Comparison of ENCODE assay signal across 15 cellular contexts in genomic region chr4:128871948-128872347, GRCh38.
DNase-seq lines count a peak whose midpoint lies in the region; ATAC-seq and TF ChIP-seq lines count a peak whose summit lies in the region.
"Had no signal": no experiment of that assay in that cellular context is flagged by ENCODE, and none has a peak within 500 bp of the region (broad histone marks: within the 10 kb centered on the region; RNA-seq: fewer than 3 reads in every experiment).

No MANE protein-coding gene starts in this region.

- in situ Hi-C loops in astrocyte of the spinal cord (cut with HindIII; ENCODE audit: low sequenced_read_pairs), result no loop called here

- H4K91ac ChIP-seq in mesenchymal stem cell (ENCODE audit: low read length), result peak overlapping the region; percentile 62

- H3K4me2 ChIP-seq in mesenchymal stem cell (ENCODE audit: low read length, poor library complexity, severe bottlenecking), result no peak overlapping the region
- H3K4me2 ChIP-seq: BLaER1 had no signal

- H2BK12ac ChIP-seq in mesenchymal stem cell (ENCODE audit: low read length in 2 of 2), result no peak overlapping the region

- H2BK15ac ChIP-seq in mesenchymal stem cell (ENCODE audit: low read depth, poor library complexity, severe bottlenecking), result no peak overlapping the region

- H2AK5ac ChIP-seq in mesenchymal stem cell (ENCODE audit: low read length, severe bottlenecking), result no peak overlapping the region

- WGBS in mesenchymal stem cell, result 34% methylated on average over 7 of the region's 9 CpGs

- no peak overlapping the region for H3K4me3 ChIP-seq in AG04450 (ENCODE audit: low read depth, low read length)
- no peak overlapping the region for H3K4me3 ChIP-seq in astrocyte of the spinal cord (ENCODE audit: low read depth, low read length)
- no peak overlapping the region for H3K4me3 ChIP-seq in mesenchymal stem cell (ENCODE audit: insufficient read depth in 1 of 2, low read depth in 1 of 2, low read length in 2 of 2)
- H3K4me3 ChIP-seq: BLaER1, SK-N-MC, upper lobe of right lung had no signal

- no peaks in the 10 kb centered on the region for H3K9me3 ChIP-seq in AG04450 (ENCODE audit: control insufficient read depth, insufficient read depth, low read length)
- H3K9me3 ChIP-seq in mesenchymal stem cell (ENCODE audit: control insufficient read depth, low read length), result no peaks in the 10 kb centered on the region
- H3K9me3 ChIP-seq: BLaER1, upper lobe of right lung had no signal

- ATAC-seq in HG03521 (IDR thresholded peaks at IDR 0.05; ENCODE audit: unreplicated experiment), result no peak
- ATAC-seq in GM21367 (IDR thresholded peaks at IDR 0.05; ENCODE audit: unreplicated experiment), result no peak
- ATAC-seq: upper lobe of right lung had no signal

- H3K79me1 ChIP-seq in mesenchymal stem cell (replicated peaks; ENCODE audit: low read length, poor library complexity, severe bottlenecking), result peaks cover 28% of the 10 kb centered on the region

- TF ChIP-seq CTCF in AG04450 (IDR thresholded peaks at IDR 0.05; ENCODE audit: low read depth, low read length) (no peak), astrocyte of the spinal cord (IDR thresholded peaks at IDR 0.05; ENCODE audit: low read depth, low read length) (no peak), GM10248 (IDR thresholded peaks at IDR 0.05; ENCODE audit: control extremely low read depth, extremely low read depth, low read depth, missing control alignments) (no peak)

- CTCF ChIA-PET in AG04450 (lab: Charles Lee) (interaction anchor here (6.0 kb wide), 1 partner anchor 9 kb away, joined by 21 read pairs; no protein-coding TSS in a partner anchor), GM10248 (lab: Yijun Ruan, JAX) (interaction anchor here (3.3 kb wide), 1 partner anchor 9 kb away, joined by 20 read pairs; no protein-coding TSS in a partner anchor)

- no peak overlapping the region for H2AFZ ChIP-seq in mesenchymal stem cell (ENCODE audit: low read depth, low read length)

- H4K8ac ChIP-seq in mesenchymal stem cell (ENCODE audit: low read length), result no peak overlapping the region

- H3K4me1 ChIP-seq in mesenchymal stem cell (ENCODE audit: control insufficient read depth, insufficient read depth, low read depth, low read length), result peaks cover 2% of the 10 kb centered on the region
- H3K4me1 ChIP-seq: upper lobe of right lung had no signal

- H3K18ac ChIP-seq in mesenchymal stem cell (ENCODE audit: low read depth in 1 of 2, low read length in 2 of 2), result peak overlapping the region; percentile 16 to 84

- H3K36me3 ChIP-seq in mesenchymal stem cell (ENCODE audit: control insufficient read depth in 1 of 2, insufficient read depth in 2 of 2, low read depth in 1 of 2, low read length in 2 of 2), result peaks cover 22 to 89% of the 10 kb centered on the region in 2 experiments

- no peak overlapping the region for H3K9ac ChIP-seq in mesenchymal stem cell (ENCODE audit: low read length)
- H3K9ac ChIP-seq: BLaER1 had no signal

- H3K27ac ChIP-seq in AG04450 (ENCODE audit: low read depth, low read length) (peak overlapping the region; percentile 93), mesenchymal stem cell (ENCODE audit: low read length, poor library complexity, severe bottlenecking) (peak overlapping the region; percentile 43)
- H3K27ac ChIP-seq: BLaER1, SK-N-MC, upper lobe of right lung had no signal

- H3K23ac ChIP-seq in mesenchymal stem cell (ENCODE audit: low read length in 2 of 2), result no peak overlapping the region

- H3K4ac ChIP-seq in mesenchymal stem cell (ENCODE audit: low read depth in 1 of 2, low read length in 2 of 2), result no peak overlapping the region

- no peak overlapping the region for H3K14ac ChIP-seq in mesenchymal stem cell (ENCODE audit: low read length in 2 of 2)

- POLR2A ChIA-PET in AG04450 (lab: Yijun Ruan, JAX), result interaction anchor here (0.7 kb wide), 1 partner anchor 235 kb away, joined by 3 read pairs; no protein-coding TSS in a partner anchor
- POLR2A ChIA-PET in GM10248 (lab: Yijun Ruan, JAX), result no interaction called here

- no peaks in the 10 kb centered on the region for H3K27me3 ChIP-seq in AG04450 (ENCODE audit: control insufficient read depth, insufficient read depth, low read length)
- H3K27me3 ChIP-seq in mesenchymal stem cell (ENCODE audit: control insufficient read depth in 1 of 2, insufficient read depth in 1 of 2, low read length in 2 of 2), result no peaks in the 10 kb centered on the region
- H3K27me3 ChIP-seq: BLaER1, upper lobe of right lung had no signal

- no peak overlapping the region for H2BK5ac ChIP-seq in mesenchymal stem cell (ENCODE audit: low read depth, low read length, poor library complexity, severe bottlenecking)

- H2BK120ac ChIP-seq in mesenchymal stem cell (ENCODE audit: low read depth, low read length), result no peak overlapping the region

- DNase-seq in AG04450 (ENCODE audit: low read depth, low spot score) (peak; percentile 93), HPDE6-E6E7 (ENCODE audit: extremely low spot score) (peak; percentile 21), astrocyte of the spinal cord (ENCODE audit: low read depth, low spot score) (peak; percentile 56), mesenchymal stem cell (peak; percentile 98), GM10248 (ENCODE audit: extremely low spot score) (no peak), NCI-H2171 (lab: John Stamatoyannopoulos, UW) (no peak)
- DNase-seq: activated naive CD8-positive, alpha-beta T cell treated with anti-CD3 and anti-CD28 coated beads for 36 hours; DMS79; NK-92 treated with Interleukin-12 subunit alpha and Interleukin-12 subunit beta, amount 100 ng/mL, for 24 hours; stimulated activated CD8-positive, alpha-beta memory T cell treated with anti-CD3 and anti-CD28 coated beads, Interleukin-4, amount 100 ng/mL, for 48 hours; upper lobe of right lung had no signal

Comparison
In these comparisons a context has a peak if more than half of its experiments do, and no peak if none do; other contexts are left out.
1. DNase-seq: peak in AG04450 (single experiment), HPDE6-E6E7 (single experiment), astrocyte of the spinal cord (single experiment) and mesenchymal stem cell (single experiment); none in GM10248 (single experiment) and NCI-H2171 (single experiment).